Comparison of ENCODE assay signal across 27 cellular contexts in genomic region chr19:54530866-54531265, GRCh38. TPM values are rescaled to one million over a fixed set of nuclear protein-coding genes. Genes with fewer than 3 reads are reported as not detected.
"Had no signal": no experiment of that assay in that cellular context is flagged by ENCODE, and none has a peak within 500 bp of the region (broad histone marks: within the 10 kb centered on the region; RNA-seq: fewer than 3 reads in every experiment).

No MANE protein-coding gene starts in this region.

- H3K36me3 ChIP-seq: esophagus muscularis mucosa, gastrocnemius medialis, heart right ventricle, right atrium auricular region, sigmoid colon, tibial nerve, upper lobe of right lung had no signal

- H3K4me1 Mint-ChIP-seq: neural crest cell had no signal

- H3K36me3 Mint-ChIP-seq: stimulated activated naive B cell treated with anti-CD40 and anti-IgM and Interleukin-4, amounts not matched to agents 10 μg/mL and 1 μg/mL and 100 μg/mL, for 72 hours had no signal

- H3K4me1 ChIP-seq: esophagus muscularis mucosa, gastrocnemius medialis, right atrium auricular region, sigmoid colon, testis, tibial nerve, upper lobe of right lung had no signal

- H3K9me3 ChIP-seq: esophagus muscularis mucosa, gastrocnemius medialis, heart right ventricle, right atrium auricular region, sigmoid colon, testis, tibial nerve, upper lobe of right lung had no signal

- DNase-seq: effector memory CD8-positive, alpha-beta T cell; gastrocnemius medialis; heart right ventricle; hypothalamus; islet precursor cell; mammary epithelial cell; naive thymus-derived CD4-positive, alpha-beta T cell; posterior cingulate gyrus; sigmoid colon; stimulated activated CD4-positive, alpha-beta T cell treated with anti-CD3 and anti-CD28 coated beads, Interleukin-2, amount 100 ng/mL, for 24 hours; stimulated activated CD4-positive, alpha-beta T cell treated with anti-CD3 and anti-CD28 coated beads, Interleukin-4, amount 100 ng/mL, for 4 hours; stimulated activated naive B cell treated with anti-CD40 and anti-IgM and Interleukin-4, amounts not matched to agents 10 μg/mL and 1 μg/mL and 100 μg/mL, for 72 hours; stimulated activated naive CD8-positive, alpha-beta T cell treated with anti-CD3 and anti-CD28 coated beads, Interleukin-15, amount 100 ng/mL, for 72 hours; testis; upper lobe of right lung had no signal

- H3K27ac Mint-ChIP-seq: effector memory CD8-positive, alpha-beta T cell; naive thymus-derived CD4-positive, alpha-beta T cell; stimulated activated naive B cell treated with anti-CD40 and anti-IgM and Interleukin-4, amounts not matched to agents 10 μg/mL and 1 μg/mL and 100 μg/mL, for 72 hours; stimulated activated naive CD8-positive, alpha-beta T cell treated with anti-CD3 and anti-CD28 coated beads, Interleukin-15, amount 100 ng/mL, for 72 hours had no signal

- H3K9me3 Mint-ChIP-seq: effector memory CD8-positive, alpha-beta T cell; stimulated activated naive B cell treated with anti-CD40 and anti-IgM and Interleukin-4, amounts not matched to agents 10 μg/mL and 1 μg/mL and 100 μg/mL, for 72 hours had no signal

- H3K4me3 ChIP-seq: esophagus muscularis mucosa, gastrocnemius medialis, heart right ventricle, right atrium auricular region, sigmoid colon, skin epidermis, testis, tibial nerve, upper lobe of right lung had no signal

- H3K27ac ChIP-seq: epithelial cell of prostate, esophagus muscularis mucosa, gastrocnemius medialis, heart right ventricle, right atrium auricular region, sigmoid colon, skin epidermis, testis, tibial nerve, upper lobe of right lung had no signal

- ATAC-seq: effector memory CD8-positive, alpha-beta T cell; gastrocnemius medialis; heart right ventricle; left lobe of liver; naive thymus-derived CD4-positive, alpha-beta T cell; stimulated activated naive B cell treated with anti-CD40 and anti-IgM and Interleukin-4, amounts not matched to agents 10 μg/mL and 1 μg/mL and 100 μg/mL, for 72 hours; stimulated activated naive CD8-positive, alpha-beta T cell treated with anti-CD3 and anti-CD28 coated beads, Interleukin-15, amount 100 ng/mL, for 72 hours; upper lobe of right lung had no signal

- H3K27me3 ChIP-seq: gastrocnemius medialis, right atrium auricular region, testis, tibial nerve had no signal

- H3K4me3 Mint-ChIP-seq: neural crest cell; stimulated activated naive B cell treated with anti-CD40 and anti-IgM and Interleukin-4, amounts not matched to agents 10 μg/mL and 1 μg/mL and 100 μg/mL, for 72 hours; stimulated activated naive CD8-positive, alpha-beta T cell treated with anti-CD3 and anti-CD28 coated beads, Interleukin-15, amount 100 ng/mL, for 72 hours had no signal

RNA-seq across cellular contexts. Expression of gene LAIR2, which starts 28.2 kb away (rescaled TPM):
- total RNA-seq: esophagus muscularis mucosa, fibroblast of villous mesenchyme, gastrocnemius medialis, left lobe of liver, lower leg skin, mammary epithelial cell, neural crest cell, osteocyte, right atrium auricular region, sigmoid colon, subcutaneous adipose tissue, testis, tibial nerve, upper lobe of right lung had no signal

RNA-seq across cellular contexts. Expression of gene LILRA2, which starts 42.7 kb away (rescaled TPM):
- total RNA-seq: fibroblast of villous mesenchyme, mammary epithelial cell, neural crest cell, osteocyte had no signal

RNA-seq across cellular contexts. Expression of gene CDC42EP5, which starts 57.8 kb away (rescaled TPM):
- total RNA-seq: mononuclear cell; naive thymus-derived CD4-positive, alpha-beta T cell had no signal
